23 cellular contexts compared by ENCODE assay signal in genomic region chr4:101221294-101221693, GRCh38.
"Had no signal": no experiment of that assay in that cellular context is flagged by ENCODE, and none has a peak within 500 bp of the region (broad histone marks: within the 10 kb centered on the region; RNA-seq: fewer than 3 reads in every experiment).

No MANE protein-coding gene starts in this region.

- H3K9me3 ChIP-seq: heart right ventricle, pancreas, psoas muscle, suprapubic skin, tibial nerve had no signal

- H3K36me3 ChIP-seq: heart right ventricle, pancreas, suprapubic skin, tibial nerve had no signal

- H3K27me3 ChIP-seq: heart right ventricle, pancreas, suprapubic skin, tibial nerve had no signal

- DNase-seq: activated B cell treated with CpG ODN at 0.5 μM for 24 hours; activated CD4-positive, alpha-beta T cell treated with anti-CD3 and anti-CD28 coated beads for 36 hours; activated CD4-positive, alpha-beta T cell treated with anti-CD3 and anti-CD28 coated beads, Interleukin-2, amount 50 U/mL, for 48 hours; activated CD8-positive, alpha-beta memory T cell treated with anti-CD3 and anti-CD28 coated beads, Interleukin-2, amount 50 U/mL, for 48 hours; activated naive CD4-positive, alpha-beta T cell treated with Interleukin-2 at 50 U/mL for 16 hours; activated naive CD8-positive, alpha-beta T cell treated with anti-CD3 and anti-CD28 coated beads for 36 hours; activated T-cell treated with anti-CD3 and anti-CD28 coated beads, Interleukin-2, amount 50 U/mL, for 4 hours; amygdala; effector memory CD4-positive, alpha-beta T cell; heart right ventricle; islet precursor cell; left cardiac atrium; midbrain; pancreas; psoas muscle; right cardiac atrium; stimulated activated CD4-positive, alpha-beta T cell treated with anti-CD3 and anti-CD28 coated beads, Interleukin-2, amount 100 ng/mL, for 24 hours; stimulated activated naive CD8-positive, alpha-beta T cell treated with anti-CD3 and anti-CD28 coated beads, Interleukin-15, amount 100 ng/mL, for 72 hours; T-helper 9 cell had no signal

- H3K4me3 ChIP-seq: heart right ventricle, pancreas, psoas muscle, skin epidermis, suprapubic skin, tibial nerve had no signal

- H3K27ac ChIP-seq: heart right ventricle, pancreas, psoas muscle, skin epidermis, suprapubic skin had no signal

- FAIRE-seq: endothelial cell of umbilical vein had no signal
